33 cellular contexts compared by ENCODE assay signal in the genomic region with DNA sequence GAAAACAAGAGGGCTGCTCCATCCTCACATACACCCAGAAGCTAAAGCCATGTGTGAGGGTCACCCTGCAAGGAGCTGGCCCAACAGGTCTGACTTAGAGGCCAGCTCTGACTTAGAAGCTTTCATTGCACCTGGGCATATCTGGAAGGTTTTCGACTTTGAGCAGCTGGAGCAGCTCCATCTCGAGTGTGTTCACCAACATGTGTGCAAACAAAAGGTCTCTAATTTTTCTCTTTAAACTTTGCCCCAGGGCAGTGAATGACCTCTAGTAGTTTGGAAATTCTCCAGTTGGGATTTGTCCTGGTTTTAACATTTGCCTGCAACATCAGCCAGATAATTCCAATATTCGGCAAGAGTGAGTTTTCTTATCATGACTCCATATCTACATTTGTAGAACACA.
"Had no signal": no experiment of that assay in that cellular context is flagged by ENCODE, and none has a peak within 500 bp of the region (broad histone marks: within the 10 kb centered on the region; RNA-seq: fewer than 3 reads in every experiment).

No MANE protein-coding gene starts in this region.

- H3K36me3 ChIP-seq: adrenal gland had no signal

- H3K27me3 ChIP-seq: adrenal gland had no signal

- H3K27ac ChIP-seq: adrenal gland, KMS-11, PC-9, RWPE1, VCaP had no signal

- H3K4me1 ChIP-seq: adrenal gland had no signal

- H3K4me3 ChIP-seq: adrenal gland, PC-9 had no signal

- FAIRE-seq: astrocyte, bronchial epithelial cell, RCC 7860 had no signal

- H3K9me3 ChIP-seq: adrenal gland had no signal

- H2AFZ ChIP-seq: PC-9 had no signal

- H3K9ac ChIP-seq: KMS-11 had no signal

- DNase-seq: activated B cell treated with CpG ODN at 0.5 μM for 24 hours; activated CD4-positive, alpha-beta memory T cell treated with anti-CD3 and anti-CD28 coated beads for 36 hours; activated CD4-positive, alpha-beta T cell treated with anti-CD3 and anti-CD28 coated beads for 4 hours; activated CD4-positive, alpha-beta T cell treated with anti-CD3 and anti-CD28 coated beads, Interleukin-2, amount 50 U/mL, for 1 hour; activated CD4-positive, CD25-positive, alpha-beta regulatory T cell treated with anti-CD3 and anti-CD28 coated beads, Interleukin-2, amount 50 U/mL, for 72 hours; activated CD8-positive, alpha-beta memory T cell treated with anti-CD3 and anti-CD28 coated beads, Interleukin-2, amount 50 U/mL, for 4 hours; activated gamma-delta T cell treated with Interleukin-2 at 50 U/mL for 16 hours; activated naive CD4-positive, alpha-beta T cell treated with anti-CD3 and anti-CD28 coated beads for 36 hours; activated T-cell treated with anti-CD3 and anti-CD28 coated beads for 4 hours; activated T-cell treated with anti-CD3 and anti-CD28 coated beads, Interleukin-2, amount 50 U/mL, for 4 hours; adrenal gland; caudate nucleus; cerebellar nuclear complex; NCI-H1092 treated with DMSO at 0.1 percent for 48 hours; NCI-H1694 treated with DMSO at 0.1 percent for 48 hours; NCI-H2029; NCI-H345; NCI-H526 treated with DMSO at 0.1 percent for 48 hours; NCI-H774; NK-92 treated with Interleukin-12 subunit alpha and Interleukin-12 subunit beta, amount 100 ng/mL, for 24 hours; PC-9; SW 1271; T-helper 1 cell; T-helper 2 cell; T-helper 9 cell had no signal

- ATAC-seq: activated naive CD4-positive, alpha-beta T cell treated with anti-CD3 and anti-CD28 coated beads, Interleukin-2, amount 50 U/mL, for 72 hours; activated T-cell treated with anti-CD3 and anti-CD28 coated beads, Interleukin-2, amount 50 U/mL, for 4 hours; Right ventricle myocardium inferior had no signal

- H3K4me2 ChIP-seq: KMS-11, PC-9 had no signal
